In genomic region chr17:78576389-78577112, GRCh38 we compare ENCODE assay signal across 18 cellular contexts. TPM values are rescaled to one million over a fixed set of nuclear protein-coding genes. Genes with fewer than 3 reads are reported as not detected.
"Had no signal": no experiment of that assay in that cellular context is flagged by ENCODE, and none has a peak within 500 bp of the region (broad histone marks: within the 10 kb centered on the region; RNA-seq: fewer than 3 reads in every experiment).

No MANE protein-coding gene starts in this region.

- H3K4me3 ChIP-seq: coronary artery, lower lobe of right lung, upper lobe of left lung, uterus had no signal

- H3K27me3 ChIP-seq: upper lobe of left lung, uterus had no signal

- H3K27ac Mint-ChIP-seq: endodermal cell, memory B cell, mesothelial cell of epicardium had no signal

- H3K9me3 ChIP-seq: lower lobe of right lung, upper lobe of left lung, uterus had no signal

- ATAC-seq: left lobe of liver; lower lobe of right lung; natural killer cell treated with Interleukin-12 subunit alpha and Interleukin-12 subunit beta and Interleukin-15 and Interleukin-18, amount 100 ng/mL, for 72 hours had no signal

- H3K9me3 Mint-ChIP-seq: memory B cell; natural killer cell treated with Interleukin-12 subunit alpha and Interleukin-12 subunit beta and Interleukin-15 and Interleukin-18, amount 100 ng/mL, for 72 hours had no signal

- H3K4me1 Mint-ChIP-seq: mesothelial cell of epicardium had no signal

- H3K27ac ChIP-seq: coronary artery, lower lobe of right lung, upper lobe of left lung, uterus had no signal

- H3K4me1 ChIP-seq: lower lobe of right lung, uterus had no signal

- DNase-seq: effector CD4-positive, alpha-beta T cell; endodermal cell; erythroblast; islet precursor cell; lower lobe of right lung; small intestine; stimulated activated CD4-positive, alpha-beta T cell treated with anti-CD3 and anti-CD28 coated beads, Interleukin-12 subunit alpha, Interleukin-12 subunit beta, amount 100 ng/mL, for 4 hours; stimulated activated naive CD4-positive, alpha-beta T cell treated with Interleukin-2 at 50 U/mL for 16 hours; upper lobe of left lung; uterus had no signal

- H3K36me3 ChIP-seq: lower lobe of right lung, upper lobe of left lung, uterus had no signal

- H3K4me3 Mint-ChIP-seq: endodermal cell; memory B cell; mesothelial cell of epicardium; natural killer cell treated with Interleukin-12 subunit alpha and Interleukin-12 subunit beta and Interleukin-15 and Interleukin-18, amount 100 ng/mL, for 72 hours had no signal

- H3K36me3 Mint-ChIP-seq: memory B cell; mesothelial cell of epicardium; natural killer cell treated with Interleukin-12 subunit alpha and Interleukin-12 subunit beta and Interleukin-15 and Interleukin-18, amount 100 ng/mL, for 72 hours had no signal

RNA-seq across cellular contexts. Expression of gene DNAH17, which starts 0.6 kb away (rescaled TPM):
- total RNA-seq: endothelial cell of umbilical vein, glomerular endothelial cell, left lobe of liver, mucosa of gallbladder had no signal
- polyA plus RNA-seq: endothelial cell of umbilical vein had no signal
